In the genomic region with DNA sequence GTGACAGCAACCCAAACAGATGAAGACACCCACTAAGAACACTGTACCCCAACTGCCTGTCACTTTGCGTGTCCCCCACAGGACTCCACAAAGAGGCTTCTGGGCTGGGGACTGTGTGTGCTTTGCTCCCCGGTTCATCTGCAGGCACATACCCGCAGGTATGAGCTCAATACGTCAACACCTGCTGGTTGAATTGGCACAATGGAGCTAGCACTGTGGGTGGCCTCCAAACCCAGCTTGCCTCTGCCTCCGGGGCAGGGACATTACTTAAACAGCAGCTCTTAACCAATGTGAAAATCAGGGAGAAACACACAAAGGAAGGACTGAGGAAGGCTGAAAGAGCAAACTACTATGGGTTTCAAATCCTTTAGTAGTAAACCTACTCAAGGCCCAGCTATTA, we compare ENCODE assay signal across 20 cellular contexts.
DNase-seq lines count a peak whose midpoint lies in the region; ATAC-seq and TF ChIP-seq lines count a peak whose summit lies in the region.
"Had no signal": no experiment of that assay in that cellular context is flagged by ENCODE, and none has a peak within 500 bp of the region (broad histone marks: within the 10 kb centered on the region; RNA-seq: fewer than 3 reads in every experiment).

No MANE protein-coding gene starts in this region.

- no peak overlapping the region for H3K4me3 ChIP-seq in H7 (ENCODE audit: insufficient read depth, low read depth, low read length)
- no peak overlapping the region for H3K4me3 ChIP-seq in trophoblast cell (ENCODE audit: low read depth, low read length)
- H3K4me3 ChIP-seq in testis, result no peak overlapping the region
- H3K4me3 ChIP-seq: GM23248 had no signal

- H2BK120ac ChIP-seq in trophoblast cell (ENCODE audit: insufficient read depth, low read length, poor library complexity), result no peak overlapping the region

- ATAC-seq in GM18858 (IDR thresholded peaks at IDR 0.05; ENCODE audit: unreplicated experiment), result no peak
- ATAC-seq in stimulated activated naive CD8-positive, alpha-beta T cell treated with anti-CD3 and anti-CD28 coated beads, Interleukin-15, Interleukin-2, amounts not matched to agents 100 U/mL and 50 U/mL, for 24 hours, result no peak
- ATAC-seq: PC-3 had no signal

- H3K79me1 ChIP-seq in trophoblast cell (ENCODE audit: low read length), result no peaks in the 10 kb centered on the region

- H3K9ac ChIP-seq in trophoblast cell (ENCODE audit: low read length), result no peak overlapping the region
- H3K9ac ChIP-seq: GM23248 had no signal

- no peak overlapping the region for H3K14ac ChIP-seq in trophoblast cell (ENCODE audit: low read length)

- no peak overlapping the region for H3K4me2 ChIP-seq in trophoblast cell (ENCODE audit: low read length)

- H3K27ac ChIP-seq in trophoblast cell (ENCODE audit: low read depth, low read length) (no peak overlapping the region), testis (no peak overlapping the region)
- H3K27ac ChIP-seq: C4-2B, GM23248 had no signal

- H4K8ac ChIP-seq in trophoblast cell (ENCODE audit: low read depth, low read length), result no peak overlapping the region

- H2BK12ac ChIP-seq in trophoblast cell (ENCODE audit: low read length), result no peak overlapping the region

- no peak overlapping the region for H3K18ac ChIP-seq in trophoblast cell (ENCODE audit: low read length)

- no peaks in the 10 kb centered on the region for H3K79me2 ChIP-seq in trophoblast cell (ENCODE audit: control insufficient read depth, insufficient read depth, low read length, poor library complexity)

- H3K36me3 ChIP-seq in H7 (replicated peaks; ENCODE audit: control insufficient read depth, insufficient read depth, low read length), result no peaks in the 10 kb centered on the region
- H3K36me3 ChIP-seq in trophoblast cell (ENCODE audit: control insufficient read depth in 1 of 2, insufficient read depth in 2 of 2, low read length in 2 of 2), result peaks cover 0 to 5% of the 10 kb centered on the region in 2 experiments
- H3K36me3 ChIP-seq in testis (ENCODE audit: low read depth, missing control alignments), result no peaks in the 10 kb centered on the region

- TF ChIP-seq POLR2A in testis (IDR thresholded peaks at IDR 0.05), result no peak

- no peak overlapping the region for H2AFZ ChIP-seq in trophoblast cell (ENCODE audit: insufficient read depth, low read length, poor library complexity)
- H2AFZ ChIP-seq: GM23248 had no signal

- H3K9me3 ChIP-seq in trophoblast cell (ENCODE audit: insufficient read depth, low read depth, low read length), result peaks cover 16% of the 10 kb centered on the region
- no peaks in the 10 kb centered on the region for H3K9me3 ChIP-seq in testis

- no peak overlapping the region for H2BK5ac ChIP-seq in trophoblast cell (ENCODE audit: low read depth, low read length, poor library complexity)

- intact Hi-C loops in testis (cut with DNase I; ENCODE audit: low total_unique reads), result no loop called here

- TF ChIP-seq CTCF in testis (IDR thresholded peaks at IDR 0.05), result no peak

- H2AK5ac ChIP-seq in trophoblast cell (ENCODE audit: low read length), result no peak overlapping the region

- peak; percentile 41 for DNase-seq in H7
- peak; percentile 78 for DNase-seq in NCI-H146 (lab: John Stamatoyannopoulos, UW)
- DNase-seq in cerebellar nuclear complex (lab: John Stamatoyannopoulos, UW), result peak; percentile 33 to 63
- DNase-seq in trophoblast cell, result peak; percentile 69 to 73
- no peak for DNase-seq in stimulated activated naive CD8-positive, alpha-beta T cell treated with anti-CD3 and anti-CD28 coated beads, Interleukin-15, Interleukin-2, amounts not matched to agents 100 U/mL and 50 U/mL, for 24 hours
- no peak for DNase-seq in testis
- DNase-seq: ACHN, DMS79 treated with DMSO at 0.1 percent for 48 hours, GDM1, GM23248, KG1, NCI-H1930, NCI-H2171 treated with DMSO at 0.1 percent for 48 hours, NCI-H774, PC-3, RPMI8226, SIG-M5, T-helper 1 cell had no signal

- no peaks in the 10 kb centered on the region for H3K4me1 ChIP-seq in trophoblast cell (ENCODE audit: control insufficient read depth in 1 of 2, insufficient read depth in 2 of 2, low read length in 2 of 2)
- H3K4me1 ChIP-seq in testis, result peaks cover 8% of the 10 kb centered on the region

- H4K91ac ChIP-seq in trophoblast cell (ENCODE audit: low read depth, low read length), result no peak overlapping the region

- H3K23ac ChIP-seq in trophoblast cell (ENCODE audit: low read length), result no peak overlapping the region

- no CpG with 5 or more reads among the region's 5 CpGs for WGBS in trophoblast cell (ENCODE audit: extremely low coverage, insufficient coverage, insufficient read length)
- 69 to 77% methylated on average over 5 of the region's 5 CpGs for WGBS in testis, 2 donors

- H3K27me3 ChIP-seq in H7 (ENCODE audit: control insufficient read depth, insufficient read depth, low read length) (no peaks in the 10 kb centered on the region), trophoblast cell (ENCODE audit: insufficient read depth, low read length) (no peaks in the 10 kb centered on the region), testis (no peaks in the 10 kb centered on the region)

- no peak overlapping the region for H3K4ac ChIP-seq in trophoblast cell (ENCODE audit: low read depth, low read length)

- no peak overlapping the region for H4K12ac ChIP-seq in trophoblast cell (ENCODE audit: low read depth, low read length)

Comparison
In these comparisons a context has a peak if more than half of its experiments do, and no peak if none do; other contexts are left out.
1. DNase-seq: peak in H7 (single experiment), NCI-H146 (single experiment), cerebellar nuclear complex (2 of 2) and trophoblast cell (2 of 2); none in stimulated activated naive CD8-positive, alpha-beta T cell treated with anti-CD3 and anti-CD28 coated beads, Interleukin-15, Interleukin-2, amounts not matched to agents 100 U/mL and 50 U/mL, for 24 hours (single experiment) and testis (single experiment).